1 cellular context compared by ENCODE assay signal in genomic region chr5:6372251-6373080, GRCh38.
TF ChIP-seq lines count a peak whose summit lies in the region.

No MANE protein-coding gene starts in this region.

TF ChIP-seq in GM12878, 131 proteins besides CTCF, POLR2A, EP300 and RAD21 (continued from another document):
- no peak for TF ChIP-seq ZBTB11 (CRISPR knock-in tag; IDR thresholded peaks at IDR 0.05)
- TF ChIP-seq CHD1 (IDR thresholded peaks at IDR 0.05; ENCODE audit: low read depth, low read length), result no peak
- TF ChIP-seq SIX5 (IDR thresholded peaks at IDR 0.05; ENCODE audit: low read depth, low read length, severe bottlenecking), result no peak
- TF ChIP-seq SMAD5 (IDR thresholded peaks at IDR 0.05; ENCODE audit: low read depth), result no peak
- no peak for TF ChIP-seq ESRRA (IDR thresholded peaks at IDR 0.05; ENCODE audit: low read length)
- TF ChIP-seq SPI1 (IDR thresholded peaks at IDR 0.05; ENCODE audit: borderline replicate concordance, insufficient read depth, low read depth, low read length), result no peak
- TF ChIP-seq FOS (IDR thresholded peaks at IDR 0.05; ENCODE audit: borderline replicate concordance, extremely low read depth, insufficient read length), result no peak
- TF ChIP-seq RELA (IDR thresholded peaks at IDR 0.05; ENCODE audit: borderline replicate concordance, partially characterized antibody), result no peak
- no peak for TF ChIP-seq TBL1XR1 (IDR thresholded peaks at IDR 0.05; ENCODE audit: low read depth, low read length)
- TF ChIP-seq HSF1 (IDR thresholded peaks at IDR 0.05; ENCODE audit: low read depth, low read length), result no peak
- TF ChIP-seq SMAD1 (IDR thresholded peaks at IDR 0.05; ENCODE audit: low read depth, partially characterized antibody), result no peak
- no peak for TF ChIP-seq REST (IDR thresholded peaks at IDR 0.05; ENCODE audit: low read depth, low read length)
- no peak for TF ChIP-seq MTA3 (IDR thresholded peaks at IDR 0.05; ENCODE audit: borderline replicate concordance, low read length)
- no peak for TF ChIP-seq PAX8 (IDR thresholded peaks at IDR 0.05)
- no peak for TF ChIP-seq BCLAF1 (IDR thresholded peaks at IDR 0.05)
- no peak for TF ChIP-seq ELK1 (IDR thresholded peaks at IDR 0.05; ENCODE audit: low read depth, low read length)
- TF ChIP-seq PBX3 (IDR thresholded peaks at IDR 0.05; ENCODE audit: insufficient replicate concordance, low read depth, low read length), result no peak
- TF ChIP-seq YBX1 (IDR thresholded peaks at IDR 0.05), result no peak
